In genomic region chr2:85396531-85397470, GRCh38 we compare ENCODE assay signal across 9 cellular contexts. TPM values are rescaled to one million over a fixed set of nuclear protein-coding genes. Genes with fewer than 3 reads are reported as not detected.
DNase-seq lines count a peak whose midpoint lies in the region; ATAC-seq and TF ChIP-seq lines count a peak whose summit lies in the region.
"Had no signal": no experiment of that assay in that cellular context is flagged by ENCODE, and none has a peak within 500 bp of the region (broad histone marks: within the 10 kb centered on the region; RNA-seq: fewer than 3 reads in every experiment).

No MANE protein-coding gene starts in this region.

- TF ChIP-seq CTCF in GM12865 (IDR thresholded peaks at IDR 0.05; ENCODE audit: insufficient read depth, low read depth, low read length, missing control alignments) (no peak), Panc1 (IDR thresholded peaks at IDR 0.05) (no peak), foreskin fibroblast (IDR thresholded peaks at IDR 0.05; ENCODE audit: low read depth, low read length) (no peak), spleen (IDR thresholded peaks at IDR 0.05 in 8 of 11, conservative IDR thresholded peaks at IDR 0.05 in 3 of 11) (no peak)

- CTCF ChIA-PET in Panc1 (lab: Charles Lee) = no interaction called here

- no peaks in the 10 kb centered on the region for H3K36me3 ChIP-seq in Panc1 (ENCODE audit: control insufficient read depth, insufficient read depth, low read length)
- H3K36me3 ChIP-seq in spleen = peaks cover 0 to 100% (median 19%) of the 10 kb centered on the region in 6 donors

- DNase-seq in GM12865 (ENCODE audit: low read depth) (peak; percentile 29), Panc1 (ENCODE audit: low read depth, low spot score) (no peak), foreskin fibroblast (peak; percentile 26 to 59), spleen (peak; percentile 24), NCI-H2107 (lab: John Stamatoyannopoulos, UW) (no peak), NCI-H1417 (lab: John Stamatoyannopoulos, UW) (no peak)
- DNase-seq in stimulated activated CD4-positive, alpha-beta T cell treated with anti-CD3 and anti-CD28 coated beads, Interleukin-2, amount 100 ng/mL, for 48 hours = no peak
- DNase-seq: NCI-H2227 treated with DMSO at 0.1 percent for 48 hours, right cardiac atrium had no signal

- in situ Hi-C loops in Panc1 (cut with HindIII; ENCODE audit: low pct_unique_long_range_greater_than_20kb, low sequenced_read_pairs) = no loop called here

- H3K27me3 ChIP-seq in Panc1 (ENCODE audit: control insufficient read depth, insufficient read depth, low read length) (no peaks in the 10 kb centered on the region), spleen (replicated peaks in 1 of 7) (no peaks in the 10 kb centered on the region)

- intact Hi-C loops in Panc1 (cut with micrococcal nuclease; ENCODE audit: unreplicated experiment) (no loop called here), spleen (cut with DNase I; ENCODE audit: low total_unique reads) (no loop called here)

- POLR2A ChIA-PET in Panc1 (lab: Charles Lee) = no interaction called here

- 65 to 88% (median 85%) methylated on average over 5 of the region's 5 CpGs for WGBS in spleen, 5 donors

- H3K9me3 ChIP-seq in Panc1 (ENCODE audit: control insufficient read depth, insufficient read depth, low read depth, low read length) (no peaks in the 10 kb centered on the region), spleen (no peaks in the 10 kb centered on the region)

- no peak for TF ChIP-seq POLR2A in spleen (IDR thresholded peaks at IDR 0.05)

- no peak for ATAC-seq in Panc1

- H3K4me1 ChIP-seq in Panc1 (ENCODE audit: control insufficient read depth, insufficient read depth, low read length) (no peaks in the 10 kb centered on the region), spleen (peaks cover 3 to 23% (median 13%) of the 10 kb centered on the region in 6 donors)

- H3K4me3 ChIP-seq in GM12865 (ENCODE audit: low read depth, low read length) = no peak overlapping the region
- H3K4me3 ChIP-seq in Panc1 (ENCODE audit: low read depth in 2 of 2, low read length in 2 of 2) = no peak overlapping the region
- no peak overlapping the region for H3K4me3 ChIP-seq in foreskin fibroblast (ENCODE audit: low read depth in 1 of 2, low read length in 2 of 2)
- H3K4me3 ChIP-seq in spleen = no peak overlapping the region

- H3K27ac ChIP-seq in Panc1 (ENCODE audit: low read length) (0 out of 2 replicates have a peak overlapping the region, but pooled peaks have one; percentile 18), spleen (peak overlapping the region in 3 of 8 donors; percentile 27 to 50 (median 48))

- BruUV-seq in Panc1 (replicated peaks; lab: Mats Ljungman, UMichigan) = no TSS peak

RNA-seq across cellular contexts. Expression of gene CAPG, which starts 13.4 kb away (rescaled TPM):
- total RNA-seq in Panc1 (2021; ENCODE audit: unreplicated experiment) (202 TPM), spleen (10 to 100 TPM; 31.1 to 62.6 (median 47.1) TPM)
- 510 TPM for polyA plus RNA-seq in Panc1 (2012; ENCODE audit: insufficient read length)
- 100 to 1,000 TPM in 2 of 3 donors, 10 to 100 TPM in 1; 74.6 to 196 (median 115) TPM for polyA plus RNA-seq in spleen

RNA-seq across cellular contexts. Expression of gene SH2D6, which starts 21.7 kb away (rescaled TPM):
- total RNA-seq in Panc1 (2021; ENCODE audit: unreplicated experiment) (3.3 TPM), spleen (under 1 TPM in 1 of 7 donors, not detected in 6; 0.94 TPM)
- polyA plus RNA-seq in Panc1 (2012; ENCODE audit: insufficient read length) = 3.3 TPM
- polyA plus RNA-seq in spleen = under 1 TPM in 1 of 3 donors, not detected in 2; 0.20 TPM

RNA-seq across cellular contexts. Expression of gene ELMOD3, which starts 42.2 kb away (rescaled TPM):
- 14.8 TPM for total RNA-seq in Panc1 (2021; ENCODE audit: unreplicated experiment)
- polyA plus RNA-seq in Panc1 (2012; ENCODE audit: insufficient read length) = 18.8 TPM
- 10 to 100 TPM; 21.0 to 38.0 (median 24.5) TPM for total RNA-seq in spleen
- polyA plus RNA-seq in spleen = 10 to 100 TPM; 14.4 to 28.0 (median 23.9) TPM

RNA-seq across cellular contexts. Expression of gene RETSAT, which starts 42.5 kb away (rescaled TPM):
- total RNA-seq in Panc1 (2021; ENCODE audit: unreplicated experiment) (50.9 TPM), spleen (10 to 100 TPM; 18.7 to 35.7 (median 28.3) TPM)
- polyA plus RNA-seq in Panc1 (2012; ENCODE audit: insufficient read length) = 45.0 TPM
- polyA plus RNA-seq in spleen = 10 to 100 TPM in 1 of 3 donors, 1 to 10 TPM in 2; 6.3 to 10.0 (median 6.4) TPM

Comparison
In these comparisons a context has a peak if more than half of its experiments do, and no peak if none do; other contexts are left out.
1. DNase-seq: peak in GM12865 (single experiment), foreskin fibroblast (2 of 2) and spleen (single experiment); none in Panc1 (single experiment), NCI-H2107 (single experiment), NCI-H1417 (0 of 3) and stimulated activated CD4-positive, alpha-beta T cell treated with anti-CD3 and anti-CD28 coated beads, Interleukin-2, amount 100 ng/mL, for 48 hours (0 of 2).